ENCODE assay signal across 1 cellular context in genomic region chr7:7251742-7252141, GRCh38.
TF ChIP-seq lines count a peak whose summit lies in the region.

No MANE protein-coding gene starts in this region.

TF ChIP-seq in GM23338, 12 proteins besides CTCF, POLR2A, EP300 and RAD21 (continued from another document):
- TF ChIP-seq ZNF462 (CRISPR knock-in tag; IDR thresholded peaks at IDR 0.05), result no peak
- TF ChIP-seq NANOG (IDR thresholded peaks at IDR 0.05; ENCODE audit: borderline replicate concordance), result no peak
- no peak for TF ChIP-seq ETS1 (IDR thresholded peaks at IDR 0.05)
